In genomic region chr11:35953081-35953480, GRCh38 we compare ENCODE assay signal across 15 cellular contexts. TPM values are rescaled to one million over a fixed set of nuclear protein-coding genes. Genes with fewer than 3 reads are reported as not detected.
DNase-seq lines count a peak whose midpoint lies in the region; TF ChIP-seq lines count a peak whose summit lies in the region.
"Had no signal": no experiment of that assay in that cellular context is flagged by ENCODE, and none has a peak within 500 bp of the region (broad histone marks: within the 10 kb centered on the region; RNA-seq: fewer than 3 reads in every experiment).

No MANE protein-coding gene starts in this region.

- H3K27me3 ChIP-seq in adrenal gland = no peaks in the 10 kb centered on the region

- H3K36me3 Mint-ChIP-seq in activated naive CD8-positive, alpha-beta T cell treated with anti-CD3 and anti-CD28 coated beads for 36 hours = no peaks in the 10 kb centered on the region

- no peaks in the 10 kb centered on the region for H3K9me3 Mint-ChIP-seq in activated naive CD8-positive, alpha-beta T cell treated with anti-CD3 and anti-CD28 coated beads for 36 hours
- H3K9me3 Mint-ChIP-seq: activated CD4-positive, alpha-beta memory T cell treated with anti-CD3 and anti-CD28 coated beads, Interleukin-2, amount 10 ng/mL, durations not matched to agents 7 days and 5 days; CD14-positive monocyte had no signal

- peak overlapping the region in 2 of 5 donors; percentile 21 to 27 for H3K27ac ChIP-seq in adrenal gland

- intact Hi-C loops in adrenal gland (cut with DNase I) (no loop called here), posterior cingulate gyrus (cut with DNase I) (no loop called here)

- peaks cover 0 to 19% of the 10 kb centered on the region in 2 donors for H3K4me1 ChIP-seq in adrenal gland (replicated peaks in 1 of 2)

- H3K36me3 ChIP-seq in adrenal gland (replicated peaks in 1 of 2) = no peaks in the 10 kb centered on the region

- H3K27ac Mint-ChIP-seq in activated naive CD8-positive, alpha-beta T cell treated with anti-CD3 and anti-CD28 coated beads for 36 hours = no peak overlapping the region
- H3K27ac Mint-ChIP-seq: activated CD4-positive, alpha-beta memory T cell treated with anti-CD3 and anti-CD28 coated beads, Interleukin-2, amount 10 ng/mL, durations not matched to agents 7 days and 5 days; CD14-positive monocyte had no signal

- H3K4me3 Mint-ChIP-seq in activated naive CD8-positive, alpha-beta T cell treated with anti-CD3 and anti-CD28 coated beads for 36 hours = no peak overlapping the region
- H3K4me3 Mint-ChIP-seq: activated CD4-positive, alpha-beta memory T cell treated with anti-CD3 and anti-CD28 coated beads, Interleukin-2, amount 10 ng/mL, durations not matched to agents 7 days and 5 days; CD14-positive monocyte had no signal

- TF ChIP-seq POLR2A in adrenal gland (IDR thresholded peaks at IDR 0.05) = no peak

- DNase-seq in NCI-H1694 (lab: John Stamatoyannopoulos, UW) (peak; percentile 43), adrenal gland (peak; percentile 64 to 91 (median 76)), foreskin melanocyte (peak; percentile 73), posterior cingulate gyrus (peak in 8 of 10 donors; percentile 36 to 92 (median 68)), GM20000 (ENCODE audit: low spot score) (no peak), kidney tubule cell (ENCODE audit: low spot score) (no peak)
- DNase-seq in stimulated activated CD4-positive, alpha-beta T cell treated with anti-CD3 and anti-CD28 coated beads, Interleukin-1b, Interleukin-23, amount 100 ng/mL, for 48 hours = no peak
- DNase-seq in activated naive CD8-positive, alpha-beta T cell treated with anti-CD3 and anti-CD28 coated beads for 36 hours = no peak
- DNase-seq: activated CD4-positive, alpha-beta memory T cell treated with anti-CD3 and anti-CD28 coated beads, Interleukin-2, amount 10 ng/mL, durations not matched to agents 7 days and 5 days; activated gamma-delta T cell; NCI-H526 treated with DMSO at 0.1 percent for 48 hours; Right ventricle myocardium superior; stimulated activated CD4-positive, alpha-beta T cell treated with anti-CD3 and anti-CD28 coated beads, Interleukin-4, amount 100 ng/mL, for 4 hours; stimulated activated naive CD4-positive, alpha-beta T cell treated with Interleukin-2 at 50 U/mL for 16 hours had no signal

- H3K27me3 Mint-ChIP-seq in activated naive CD8-positive, alpha-beta T cell treated with anti-CD3 and anti-CD28 coated beads for 36 hours = peaks cover 13% of the 10 kb centered on the region

- H3K9me3 ChIP-seq in adrenal gland (replicated peaks in 1 of 3) = no peaks in the 10 kb centered on the region

- H3K4me1 Mint-ChIP-seq in activated naive CD8-positive, alpha-beta T cell treated with anti-CD3 and anti-CD28 coated beads for 36 hours = no peaks in the 10 kb centered on the region
- H3K4me1 Mint-ChIP-seq: activated CD4-positive, alpha-beta memory T cell treated with anti-CD3 and anti-CD28 coated beads, Interleukin-2, amount 10 ng/mL, durations not matched to agents 7 days and 5 days had no signal

- TF ChIP-seq CTCF in adrenal gland (IDR thresholded peaks at IDR 0.05) (no peak), GM20000 (IDR thresholded peaks at IDR 0.05; ENCODE audit: extremely low read depth, missing control alignments) (no peak)

- 32 to 39% (median 34%) methylated on average over 8 of the region's 8 CpGs for WGBS in adrenal gland, 4 donors

- no peak overlapping the region for H3K4me3 ChIP-seq in adrenal gland

RNA-seq across cellular contexts. Expression of gene LDLRAD3, which starts 9.2 kb away (rescaled TPM):
- 10 to 100 TPM in 6 of 8 donors, 1 to 10 TPM in 2; 7.5 to 16.4 (median 10.4) TPM for total RNA-seq in adrenal gland
- polyA plus RNA-seq in adrenal gland = 10 to 100 TPM in 1 of 3 donors, 1 to 10 TPM in 2; 5.4 to 16.7 (median 6.3) TPM
- under 1 TPM; 0.12 to 0.24 TPM for total RNA-seq in activated naive CD8-positive, alpha-beta T cell treated with anti-CD3 and anti-CD28 coated beads for 36 hours
- total RNA-seq: activated CD4-positive, alpha-beta memory T cell treated with anti-CD3 and anti-CD28 coated beads, Interleukin-2, amount 10 ng/mL, durations not matched to agents 7 days and 5 days had no signal

Comparison
In these comparisons a context has a peak if more than half of its experiments do, and no peak if none do; other contexts are left out.
1. DNase-seq: peak in NCI-H1694 (single experiment), adrenal gland (7 of 7), foreskin melanocyte (single experiment) and posterior cingulate gyrus (8 of 10); none in stimulated activated CD4-positive, alpha-beta T cell treated with anti-CD3 and anti-CD28 coated beads, Interleukin-1b, Interleukin-23, amount 100 ng/mL, for 48 hours (single experiment), GM20000 (single experiment), kidney tubule cell (single experiment) and activated naive CD8-positive, alpha-beta T cell treated with anti-CD3 and anti-CD28 coated beads for 36 hours (single experiment).
2. RNA of gene LDLRAD3, which starts 9.2 kb away (total RNA-seq): 7.5 to 16.4 TPM in adrenal gland; 0.12 to 0.24 TPM in activated naive CD8-positive, alpha-beta T cell treated with anti-CD3 and anti-CD28 coated beads for 36 hours; every median in the first group is over 4 times any median in the second.